In the genomic region with DNA sequence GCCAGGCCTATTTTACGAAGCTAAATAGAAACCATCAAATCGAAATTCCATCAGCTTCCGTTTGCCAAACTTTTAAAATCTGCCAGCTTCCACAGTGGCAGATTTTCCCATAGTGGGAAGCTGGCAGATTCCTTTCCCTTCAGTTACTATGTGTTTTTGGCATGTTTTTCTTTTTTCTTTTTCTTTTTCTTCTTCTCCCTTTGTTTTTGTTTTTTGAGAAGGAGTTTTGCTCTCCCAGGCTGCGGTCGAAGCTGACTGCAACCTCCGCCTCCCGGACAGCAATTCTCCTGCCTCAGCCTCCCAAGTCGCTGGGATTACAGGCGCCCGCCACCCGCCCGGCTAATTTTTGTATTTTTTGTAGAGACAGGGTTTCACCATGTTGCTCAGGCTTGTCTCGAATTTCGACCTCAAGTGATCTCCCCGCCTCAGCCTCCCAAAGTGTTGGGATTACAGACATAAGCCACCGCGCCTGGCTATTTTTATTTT, we compare ENCODE assay signal across 8 cellular contexts. TPM values are rescaled to one million over a fixed set of nuclear protein-coding genes. Genes with fewer than 3 reads are reported as not detected.
DNase-seq lines count a peak whose midpoint lies in the region; ATAC-seq and TF ChIP-seq lines count a peak whose summit lies in the region.

No MANE protein-coding gene starts in this region.

- H3K4me1 ChIP-seq in HAP-1 (peaks cover 14% of the 10 kb centered on the region), hepatocyte (ENCODE audit: insufficient read depth) (peaks cover 13% of the 10 kb centered on the region)

- peaks cover 33% of the 10 kb centered on the region for H3K4me1 Mint-ChIP-seq in activated CD4-positive, alpha-beta memory T cell treated with anti-CD3 and anti-CD28 coated beads, Interleukin-2, amount 10 ng/mL, durations not matched to agents 7 days and 5 days

- peak overlapping the region; percentile 99 for H3K27ac ChIP-seq in hepatocyte
- peak overlapping the region; percentile 90 to 100 (median 97) for H3K27ac ChIP-seq in skin epidermis

- H3K36me3 ChIP-seq in HAP-1 (replicated peaks) (peaks cover 3% of the 10 kb centered on the region), hepatocyte (replicated peaks; ENCODE audit: insufficient read depth, low read depth) (no peaks in the 10 kb centered on the region)

- no peak for TF ChIP-seq CTCF in hepatocyte (IDR thresholded peaks at IDR 0.05; ENCODE audit: poor library complexity)

- H3K9me3 Mint-ChIP-seq in activated CD4-positive, alpha-beta memory T cell treated with anti-CD3 and anti-CD28 coated beads, Interleukin-2, amount 10 ng/mL, durations not matched to agents 7 days and 5 days, result no peaks in the 10 kb centered on the region

- no peaks in the 10 kb centered on the region for H4K20me1 ChIP-seq in hepatocyte (ENCODE audit: insufficient read depth, poor library complexity, severe bottlenecking)

- H3K79me2 ChIP-seq in hepatocyte, result peaks cover 40% of the 10 kb centered on the region

- in situ Hi-C loops in HAP-1 (cut with MboI; ENCODE audit: low sequenced_read_pairs), result no loop called here

- POLR2A ChIA-PET in activated CD4-positive, alpha-beta memory T cell treated with anti-CD3 and anti-CD28 coated beads, Interleukin-2, amount 10 ng/mL, durations not matched to agents 7 days and 5 days (lab: Charles Lee), result interaction anchor here (0.7 to 3.7 kb wide), 17 partner anchors 8 to 374 kb away, joined by 3 to 85 read pairs (median 4); a partner anchor contains a TSS

- CTCF ChIA-PET in activated CD4-positive, alpha-beta memory T cell treated with anti-CD3 and anti-CD28 coated beads, Interleukin-2, amount 10 ng/mL, durations not matched to agents 7 days and 5 days (lab: Charles Lee), result interaction anchor here (0.8 to 1.5 kb wide), 5 partner anchors 28 to 339 kb away, joined by 3 to 7 read pairs (median 3); a partner anchor contains a TSS

- peak overlapping the region; percentile 98 for H3K27ac Mint-ChIP-seq in activated CD4-positive, alpha-beta memory T cell treated with anti-CD3 and anti-CD28 coated beads, Interleukin-2, amount 10 ng/mL, durations not matched to agents 7 days and 5 days

- no peaks in the 10 kb centered on the region for H3K27me3 Mint-ChIP-seq in activated CD4-positive, alpha-beta memory T cell treated with anti-CD3 and anti-CD28 coated beads, Interleukin-2, amount 10 ng/mL, durations not matched to agents 7 days and 5 days

- DNase-seq in HAP-1 (ENCODE audit: low spot score in 2 of 2) (no peak), hepatocyte (ENCODE audit: low spot score) (no peak), GM03348 (ENCODE audit: low spot score) (no peak), germinal center (ENCODE audit: low spot score) (no peak)
- DNase-seq in activated CD4-positive, alpha-beta memory T cell treated with anti-CD3 and anti-CD28 coated beads, Interleukin-2, amount 10 ng/mL, durations not matched to agents 7 days and 5 days, result no peak

- peak overlapping the region; percentile 99 for H3K4me3 Mint-ChIP-seq in activated CD4-positive, alpha-beta memory T cell treated with anti-CD3 and anti-CD28 coated beads, Interleukin-2, amount 10 ng/mL, durations not matched to agents 7 days and 5 days

- H3K27me3 ChIP-seq in HAP-1 (ENCODE audit: low read depth) (no peaks in the 10 kb centered on the region), hepatocyte (no peaks in the 10 kb centered on the region)

- ATAC-seq in HG03175 (IDR thresholded peaks at IDR 0.05; ENCODE audit: unreplicated experiment) (no peak), GM18868 (IDR thresholded peaks at IDR 0.05; ENCODE audit: unreplicated experiment) (no peak)

- 96% methylated on average over 17 of the region's 17 CpGs for WGBS in hepatocyte (ENCODE audit: low lambda C conversion rate, missing lambda C conversion rate)

- peak overlapping the region; percentile 67 for H2AFZ ChIP-seq in hepatocyte

- H3K36me3 Mint-ChIP-seq in activated CD4-positive, alpha-beta memory T cell treated with anti-CD3 and anti-CD28 coated beads, Interleukin-2, amount 10 ng/mL, durations not matched to agents 7 days and 5 days (ENCODE audit: low read depth), result peaks cover 24% of the 10 kb centered on the region

- H3K4me3 ChIP-seq in HAP-1, result peak overlapping the region; percentile 93
- peak overlapping the region; percentile 33 for H3K4me3 ChIP-seq in hepatocyte
- H3K4me3 ChIP-seq in skin epidermis, result peak overlapping the region; percentile 61 to 96 (median 80)

- H3K9me3 ChIP-seq in HAP-1 (no peaks in the 10 kb centered on the region; the same call in 1 of the 2 replicates), hepatocyte (ENCODE audit: low read depth) (no peaks in the 10 kb centered on the region)

- H3K4me2 ChIP-seq in hepatocyte, result peak overlapping the region; percentile 84

- H3K9me2 ChIP-seq in hepatocyte (replicated peaks; ENCODE audit: insufficient read depth), result no peaks in the 10 kb centered on the region

RNA-seq across cellular contexts. Expression of a gene that starts 0.7 kb away (rescaled TPM):
- total RNA-seq in activated CD4-positive, alpha-beta memory T cell treated with anti-CD3 and anti-CD28 coated beads, Interleukin-2, amount 10 ng/mL, durations not matched to agents 7 days and 5 days, result 10 to 100 TPM; 29.0 to 30.1 TPM
- total RNA-seq in hepatocyte, result 10.0 and 11.0 TPM in 2 replicates
- polyA plus RNA-seq in hepatocyte, result 16.5 and 18.5 TPM in 2 replicates

RNA-seq across cellular contexts. Expression of a gene that starts 26.4 kb away (rescaled TPM):
- total RNA-seq in activated CD4-positive, alpha-beta memory T cell treated with anti-CD3 and anti-CD28 coated beads, Interleukin-2, amount 10 ng/mL, durations not matched to agents 7 days and 5 days, result 10 to 100 TPM; 42.0 to 45.7 TPM
- total RNA-seq in hepatocyte, result 39.3 and 46.8 TPM in 2 replicates
- 8.2 and 11.1 TPM in 2 replicates for polyA plus RNA-seq in hepatocyte

RNA-seq across cellular contexts. Expression of a gene that starts 27.7 kb away (rescaled TPM):
- total RNA-seq in activated CD4-positive, alpha-beta memory T cell treated with anti-CD3 and anti-CD28 coated beads, Interleukin-2, amount 10 ng/mL, durations not matched to agents 7 days and 5 days, result 100 to 1,000 TPM; 933 to 960 TPM
- total RNA-seq in hepatocyte, result 1,384 and 1,482 TPM in 2 replicates
- polyA plus RNA-seq in hepatocyte, result 479 and 491 TPM in 2 replicates

RNA-seq across cellular contexts. Expression of a gene that starts 44.1 kb away (rescaled TPM):
- total RNA-seq in activated CD4-positive, alpha-beta memory T cell treated with anti-CD3 and anti-CD28 coated beads, Interleukin-2, amount 10 ng/mL, durations not matched to agents 7 days and 5 days, result 100 to 1,000 TPM; 193 to 196 TPM
- total RNA-seq in hepatocyte, result 214 and 238 TPM in 2 replicates
- 131 and 141 TPM in 2 replicates for polyA plus RNA-seq in hepatocyte

Comparison
In these comparisons a context has a peak if more than half of its experiments do, and no peak if none do; other contexts are left out.
1. H3K4me3 ChIP-seq: peak in every context shown above with its lines; median percentile 93 in HAP-1; 80 in skin epidermis; 33 in hepatocyte.